Comparison of ENCODE assay signal across 16 cellular contexts in genomic region chr1:24244519-24245268, GRCh38.
"Had no signal": no experiment of that assay in that cellular context is flagged by ENCODE, and none has a peak within 500 bp of the region (broad histone marks: within the 10 kb centered on the region; RNA-seq: fewer than 3 reads in every experiment).

No MANE protein-coding gene starts in this region.

- H3K4me3 ChIP-seq: colonic mucosa, gastroesophageal sphincter, left ventricle myocardium inferior, lower lobe of right lung, ovary, right atrium auricular region had no signal

- H3K27me3 ChIP-seq: colonic mucosa, gastroesophageal sphincter, ovary, right atrium auricular region had no signal

- H3K4me1 ChIP-seq: colonic mucosa, gastroesophageal sphincter, left ventricle myocardium inferior, lower lobe of right lung, right atrium auricular region had no signal

- DNase-seq: colonic mucosa; effector CD4-positive, alpha-beta T cell; glutamatergic neuron; immature natural killer cell; kidney; left cardiac atrium; left ventricle myocardium inferior; lower lobe of right lung; natural killer cell; ovary; small intestine; stimulated activated CD4-positive, alpha-beta T cell treated with anti-CD3 and anti-CD28 coated beads, Interleukin-12 subunit alpha, Interleukin-12 subunit beta, amount 100 ng/mL, for 4 hours; stimulated activated naive CD4-positive, alpha-beta T cell treated with Interleukin-2 at 50 U/mL for 16 hours; trophoblast cell had no signal

- H3K36me3 ChIP-seq: colonic mucosa, gastroesophageal sphincter, left ventricle myocardium inferior, lower lobe of right lung, ovary, right atrium auricular region had no signal

- H3K27ac ChIP-seq: colonic mucosa, gastroesophageal sphincter, left ventricle myocardium inferior, lower lobe of right lung, ovary, right atrium auricular region had no signal

- H3K9me3 ChIP-seq: colonic mucosa, gastroesophageal sphincter, left ventricle myocardium inferior, lower lobe of right lung, ovary, right atrium auricular region had no signal

- ATAC-seq: gastroesophageal sphincter, left cardiac atrium, lower lobe of right lung, natural killer cell had no signal
